In genomic region chr3:139111392-139112229, GRCh38 we compare ENCODE assay signal across 8 cellular contexts.
A peak's percentile ranks its signal among the peaks of the same experiment; 100 is the strongest.
DNase-seq lines count a peak whose midpoint lies in the region; ATAC-seq and TF ChIP-seq lines count a peak whose summit lies in the region.

No MANE protein-coding gene starts in this region.

- no peak overlapping the region for H3K4me3 Mint-ChIP-seq in activated naive CD8-positive, alpha-beta T cell treated with anti-CD3 and anti-CD28 coated beads, Interleukin-2, amount 10 ng/mL, durations not matched to agents 7 days and 5 days

- peaks cover 17% of the 10 kb centered on the region for H3K27me3 Mint-ChIP-seq in activated naive CD8-positive, alpha-beta T cell treated with anti-CD3 and anti-CD28 coated beads, Interleukin-2, amount 10 ng/mL, durations not matched to agents 7 days and 5 days

- H3K27me3 ChIP-seq in SJSA1 (replicated peaks) (no peaks in the 10 kb centered on the region), cardiac muscle cell (peaks cover 21% of the 10 kb centered on the region)

- peak; percentile 53 for ATAC-seq in GM18519 (IDR thresholded peaks at IDR 0.05; ENCODE audit: low FRiP score, unreplicated experiment)
- peak; percentile 46 for ATAC-seq in activated naive CD8-positive, alpha-beta T cell treated with anti-CD3 and anti-CD28 coated beads, Interleukin-2, amount 10 ng/mL, durations not matched to agents 7 days and 5 days (ENCODE audit: low read depth)
- ATAC-seq in GM18870 (IDR thresholded peaks at IDR 0.05; ENCODE audit: unreplicated experiment), result no peak

- DNase-seq in ACHN (peak; percentile 69), KG1 (lab: John Stamatoyannopoulos, UW) (peak; percentile 9), SJSA1 (ENCODE audit: low read depth in 1 of 2, low spot score in 2 of 2) (peak; percentile 30 to 64), cardiac muscle cell (ENCODE audit: low read depth in 1 of 2, low spot score in 1 of 2) (peak; percentile 71 to 79), posterior vena cava (ENCODE audit: low spot score) (peak; percentile 80)
- peak; percentile 64 for DNase-seq in activated naive CD8-positive, alpha-beta T cell treated with anti-CD3 and anti-CD28 coated beads, Interleukin-2, amount 10 ng/mL, durations not matched to agents 7 days and 5 days

- H3K27ac ChIP-seq in SJSA1 (no peak overlapping the region), cardiac muscle cell (no peak overlapping the region)

- peaks cover 6% of the 10 kb centered on the region for H3K4me1 ChIP-seq in SJSA1 (replicated peaks)
- H3K4me1 ChIP-seq in cardiac muscle cell (ENCODE audit: low read depth), result no peaks in the 10 kb centered on the region

- no peaks in the 10 kb centered on the region for H3K9me3 ChIP-seq in SJSA1 (replicated peaks)
- H3K9me3 ChIP-seq in cardiac muscle cell (ENCODE audit: low read depth), result no peaks in the 10 kb centered on the region

- H3K27ac Mint-ChIP-seq in activated naive CD8-positive, alpha-beta T cell treated with anti-CD3 and anti-CD28 coated beads, Interleukin-2, amount 10 ng/mL, durations not matched to agents 7 days and 5 days, result no peak overlapping the region

- intact Hi-C loops in posterior vena cava (cut with DNase I), result no loop called here

- H3K9me3 Mint-ChIP-seq in activated naive CD8-positive, alpha-beta T cell treated with anti-CD3 and anti-CD28 coated beads, Interleukin-2, amount 10 ng/mL, durations not matched to agents 7 days and 5 days, result no peaks in the 10 kb centered on the region

- peak; percentile 93 for TF ChIP-seq CTCF in cardiac muscle cell (IDR thresholded peaks at IDR 0.05; ENCODE audit: low read depth, low read length)

- H3K4me3 ChIP-seq in SJSA1 (no peak overlapping the region), cardiac muscle cell (no peak overlapping the region)

- no peaks in the 10 kb centered on the region for H3K36me3 Mint-ChIP-seq in activated naive CD8-positive, alpha-beta T cell treated with anti-CD3 and anti-CD28 coated beads, Interleukin-2, amount 10 ng/mL, durations not matched to agents 7 days and 5 days

- in situ Hi-C loops in ACHN (cut with HindIII; ENCODE audit: low pct_ligation_motif_present, low pct_unique_long_range_greater_than_20kb, low sequenced_read_pairs), result loop anchor here (25.0 kb wide), 1 partner anchor 201 kb away; no protein-coding TSS in a partner anchor

- POLR2A ChIA-PET in activated naive CD8-positive, alpha-beta T cell treated with anti-CD3 and anti-CD28 coated beads, Interleukin-2, amount 10 ng/mL, durations not matched to agents 7 days and 5 days (lab: Charles Lee), result no interaction called here

- H3K36me3 ChIP-seq in SJSA1 (no peaks in the 10 kb centered on the region), cardiac muscle cell (no peaks in the 10 kb centered on the region)

- H3K4me1 Mint-ChIP-seq in activated naive CD8-positive, alpha-beta T cell treated with anti-CD3 and anti-CD28 coated beads, Interleukin-2, amount 10 ng/mL, durations not matched to agents 7 days and 5 days, result peaks cover 12% of the 10 kb centered on the region

Comparison
In these comparisons a context has a peak if more than half of its experiments do, and no peak if none do; other contexts are left out.
1. DNase-seq: peak in every context shown above with its lines; median percentile 80 in posterior vena cava; 75 in cardiac muscle cell; 69 in ACHN; 64 in activated naive CD8-positive, alpha-beta T cell treated with anti-CD3 and anti-CD28 coated beads, Interleukin-2, amount 10 ng/mL, durations not matched to agents 7 days and 5 days; 47 in SJSA1; 9 in KG1.